Comparison of ENCODE assay signal across 9 cellular contexts in genomic region chr10:100993986-100994708, GRCh38. TPM values are rescaled to one million over a fixed set of nuclear protein-coding genes. Genes with fewer than 3 reads are reported as not detected.
DNase-seq lines count a peak whose midpoint lies in the region; ATAC-seq and TF ChIP-seq lines count a peak whose summit lies in the region.
"Had no signal": no experiment of that assay in that cellular context is flagged by ENCODE, and none has a peak within 500 bp of the region (broad histone marks: within the 10 kb centered on the region; RNA-seq: fewer than 3 reads in every experiment).

No MANE protein-coding gene starts in this region.

- DNase-seq in BE2C: peak; percentile 58
- DNase-seq in HEK293T (ENCODE audit: extremely low spot score): peak; percentile 61
- DNase-seq in brain microvascular endothelial cell: peak; percentile 29
- no peak for DNase-seq in mucosa of descending colon
- DNase-seq in cortex of kidney (lab: John Stamatoyannopoulos, UW): no peak
- DNase-seq in mesenteric fat pad (ENCODE audit: low spot score): no peak
- no peak for DNase-seq in KG1 (lab: John Stamatoyannopoulos, UW)
- DNase-seq in activated T-cell treated with anti-CD3 and anti-CD28 coated beads, Interleukin-2, amount 50 U/mL, for 72 hours: no peak

- H3K36me3 ChIP-seq in BE2C: peaks cover 46% of the 10 kb centered on the region
- peaks cover 33% of the 10 kb centered on the region for H3K36me3 ChIP-seq in brain microvascular endothelial cell (replicated peaks)
- H3K36me3 ChIP-seq in mucosa of descending colon (ENCODE audit: low read depth): no peaks in the 10 kb centered on the region

- H3K4me3 Mint-ChIP-seq in activated T-cell treated with anti-CD3 and anti-CD28 coated beads, Interleukin-2, amount 50 U/mL, for 72 hours: no peak overlapping the region

- H3K4me1 Mint-ChIP-seq in activated T-cell treated with anti-CD3 and anti-CD28 coated beads, Interleukin-2, amount 50 U/mL, for 72 hours (ENCODE audit: low read depth): peaks cover 51% of the 10 kb centered on the region

- H3K9me3 Mint-ChIP-seq in activated T-cell treated with anti-CD3 and anti-CD28 coated beads, Interleukin-2, amount 50 U/mL, for 72 hours: no peaks in the 10 kb centered on the region
- H3K9me3 Mint-ChIP-seq: IgD-negative memory B cell had no signal

- no peaks in the 10 kb centered on the region for H3K9me3 ChIP-seq in BE2C
- H3K9me3 ChIP-seq in mucosa of descending colon: no peaks in the 10 kb centered on the region

- H3K4me1 ChIP-seq in BE2C (peaks cover 8% of the 10 kb centered on the region; the same call in 1 of the 2 replicates), mucosa of descending colon (ENCODE audit: low read depth) (peaks cover 9% of the 10 kb centered on the region)

- no peak overlapping the region for H3K27ac Mint-ChIP-seq in activated T-cell treated with anti-CD3 and anti-CD28 coated beads, Interleukin-2, amount 50 U/mL, for 72 hours

- POLR2A ChIA-PET in HEK293T (lab: Yijun Ruan, JAX): interaction anchor here (0.6 to 2.1 kb wide), 3 partner anchors 9 to 20 kb away, joined by 3 to 6 read pairs (median 5); no protein-coding TSS in a partner anchor

- intact Hi-C loops in mucosa of descending colon (cut with DNase I, micrococcal nuclease): no loop called here

- TF ChIP-seq CTCF in BE2C (IDR thresholded peaks at IDR 0.05; ENCODE audit: low read depth, low read length) (peak; percentile 70), brain microvascular endothelial cell (IDR thresholded peaks at IDR 0.05; ENCODE audit: low read depth, low read length, missing control alignments) (peak; percentile 78), mucosa of descending colon (IDR thresholded peaks at IDR 0.05) (peak; percentile 16)

- H3K4me3 ChIP-seq in BE2C (ENCODE audit: low read depth, low read length) (no peak overlapping the region), brain microvascular endothelial cell (ENCODE audit: low read depth, low read length) (no peak overlapping the region), mucosa of descending colon (no peak overlapping the region)

- CTCF ChIA-PET in HEK293T (lab: Yijun Ruan, JAX): interaction anchor here (0.6 to 4.6 kb wide), 6 partner anchors 17 to 525 kb away, joined by 3 to 23 read pairs (median 6); no protein-coding TSS in a partner anchor

- ATAC-seq in mucosa of descending colon: no peak
- ATAC-seq in activated T-cell treated with anti-CD3 and anti-CD28 coated beads, Interleukin-2, amount 50 U/mL, for 72 hours (replicated peaks in 1 of 2): no peak

- H3K27me3 Mint-ChIP-seq in activated T-cell treated with anti-CD3 and anti-CD28 coated beads, Interleukin-2, amount 50 U/mL, for 72 hours (ENCODE audit: low read depth): no peaks in the 10 kb centered on the region
- H3K27me3 Mint-ChIP-seq: IgD-negative memory B cell had no signal

- in situ Hi-C loops in brain microvascular endothelial cell (cut with HindIII; ENCODE audit: low pct_ligation_motif_present, low sequenced_read_pairs): no loop called here

- peaks cover 7 to 16% of the 10 kb centered on the region in 2 donors for H3K36me3 Mint-ChIP-seq in activated T-cell treated with anti-CD3 and anti-CD28 coated beads, Interleukin-2, amount 50 U/mL, for 72 hours (ENCODE audit: insufficient read depth in 2 of 2)

- H3K27me3 ChIP-seq in BE2C (no peaks in the 10 kb centered on the region), brain microvascular endothelial cell (replicated peaks) (no peaks in the 10 kb centered on the region)

- H3K27ac ChIP-seq in brain microvascular endothelial cell: no peak overlapping the region

TF ChIP-seq in HEK293T, 16 proteins besides CTCF, POLR2A, EP300 and RAD21:
- TF ChIP-seq FOXK2 (IDR thresholded peaks at IDR 0.05) (no peak), HDGF (IDR thresholded peaks at IDR 0.05; ENCODE audit: borderline replicate concordance) (0 out of 2 replicates have a peak, but pooled peaks have one; percentile 39)

RNA-seq across cellular contexts. Expression of gene LZTS2, which starts 5.5 kb away (rescaled TPM):
- 98.8 TPM for polyA plus RNA-seq in BE2C (2012; ENCODE audit: insufficient read depth, insufficient read length, low read depth)
- total RNA-seq in mucosa of descending colon (10 to 100 TPM; 26.0 to 82.1 (median 31.5) TPM), mesenteric fat pad (102 TPM)
- 10 to 100 TPM; 12.0 to 14.1 TPM for total RNA-seq in activated T-cell treated with anti-CD3 and anti-CD28 coated beads, Interleukin-2, amount 50 U/mL, for 72 hours

RNA-seq across cellular contexts. Expression of gene TWNK, which starts 6.8 kb away (rescaled TPM):
- 96.5 TPM for polyA plus RNA-seq in BE2C (2012; ENCODE audit: insufficient read depth, insufficient read length, low read depth)
- total RNA-seq in mucosa of descending colon (1 to 10 TPM; 6.0 to 7.8 (median 7.0) TPM), mesenteric fat pad (7.5 TPM)
- total RNA-seq in activated T-cell treated with anti-CD3 and anti-CD28 coated beads, Interleukin-2, amount 50 U/mL, for 72 hours: 10 to 100 TPM; 12.0 to 12.3 TPM

RNA-seq across cellular contexts. Expression of gene MRPL43, which starts 6.8 kb away (rescaled TPM):
- polyA plus RNA-seq in BE2C (2012; ENCODE audit: insufficient read depth, insufficient read length, low read depth): 250 TPM
- total RNA-seq in mucosa of descending colon (10 to 100 TPM; 61.3 to 82.3 (median 71.4) TPM), mesenteric fat pad (61.7 TPM)
- 10 to 100 TPM; 38.2 to 41.7 TPM for total RNA-seq in activated T-cell treated with anti-CD3 and anti-CD28 coated beads, Interleukin-2, amount 50 U/mL, for 72 hours

RNA-seq across cellular contexts. Expression of gene SEMA4G, which starts 24.8 kb away (rescaled TPM):
- polyA plus RNA-seq in BE2C (2012; ENCODE audit: insufficient read depth, insufficient read length, low read depth): 10.4 TPM
- total RNA-seq in mucosa of descending colon: 100 to 1,000 TPM in 1 of 3 donors, 10 to 100 TPM in 2; 68.5 to 176 (median 91.9) TPM
- total RNA-seq in mesenteric fat pad: 1.4 TPM
- total RNA-seq in activated T-cell treated with anti-CD3 and anti-CD28 coated beads, Interleukin-2, amount 50 U/mL, for 72 hours: under 1 TPM; 0.53 to 0.79 TPM
- polyA plus RNA-seq: IgD-negative memory B cell had no signal

RNA-seq across cellular contexts. Expression of gene PDZD7, which starts 36.8 kb away (rescaled TPM):
- 9.7 TPM for polyA plus RNA-seq in BE2C (2012; ENCODE audit: insufficient read depth, insufficient read length, low read depth)
- total RNA-seq in mucosa of descending colon (under 1 TPM in 2 of 3 donors, not detected in 1; 0.28 to 0.43 TPM), mesenteric fat pad (0.55 TPM)
- total RNA-seq in activated T-cell treated with anti-CD3 and anti-CD28 coated beads, Interleukin-2, amount 50 U/mL, for 72 hours: under 1 TPM; 0.12 to 0.44 TPM
- polyA plus RNA-seq: IgD-negative memory B cell had no signal

Comparison
In these comparisons a context has a peak if more than half of its experiments do, and no peak if none do; other contexts are left out.
1. DNase-seq: peak in BE2C (single experiment), HEK293T (single experiment) and brain microvascular endothelial cell (single experiment); none in mucosa of descending colon (0 of 3), cortex of kidney (single experiment), mesenteric fat pad (single experiment), KG1 (single experiment) and activated T-cell treated with anti-CD3 and anti-CD28 coated beads, Interleukin-2, amount 50 U/mL, for 72 hours (0 of 2).
2. CTCF ChIP-seq: peak in every context shown above with its lines; median percentile 78 in brain microvascular endothelial cell; 70 in BE2C; 16 in mucosa of descending colon.